19 cellular contexts compared by ENCODE assay signal in the genomic region with DNA sequence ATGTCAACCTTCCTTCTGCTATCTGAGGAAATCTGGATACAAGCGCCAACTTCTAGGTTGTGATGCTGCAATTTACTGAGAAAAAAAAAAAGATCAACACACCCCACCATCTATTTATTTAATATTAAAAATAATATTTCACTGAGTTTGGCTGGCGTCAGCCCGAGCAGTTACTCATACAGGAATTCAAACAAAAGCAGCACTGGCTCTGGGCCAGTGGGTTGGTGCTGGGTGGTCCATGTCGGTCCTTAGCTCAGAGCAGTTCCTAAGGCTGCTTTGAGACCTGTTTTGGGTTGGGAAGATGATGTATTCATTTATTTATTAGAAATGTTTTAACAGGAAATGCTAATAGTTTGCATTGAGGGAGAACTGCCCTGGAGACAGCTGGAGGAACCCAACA.
"Had no signal": no experiment of that assay in that cellular context is flagged by ENCODE, and none has a peak within 500 bp of the region (broad histone marks: within the 10 kb centered on the region; RNA-seq: fewer than 3 reads in every experiment).

No MANE protein-coding gene starts in this region.

- H3K4me3 Mint-ChIP-seq: activated CD4-positive, alpha-beta memory T cell treated with anti-CD3 and anti-CD28 coated beads, Interleukin-2, amount 10 ng/mL, durations not matched to agents 7 days and 5 days; activated naive CD8-positive, alpha-beta T cell treated with anti-CD3 and anti-CD28 coated beads for 36 hours; activated T-cell treated with anti-CD3 and anti-CD28 coated beads, Interleukin-2, amount 50 U/mL, for 72 hours; naive thymus-derived CD4-positive, alpha-beta T cell; T-helper 2 cell treated with Interferon-gamma antibody and Interleukin-4, amounts not matched to agents 5 μg/mL and 100 μg/mL, for 36 hours had no signal

- ATAC-seq: activated CD4-positive, CD25-positive, alpha-beta regulatory T cell treated with anti-CD3 and anti-CD28 coated beads, Interleukin-2, amount 50 U/mL, for 24 hours; activated T-cell treated with anti-CD3 and anti-CD28 coated beads, Interleukin-2, amount 50 U/mL, for 72 hours; left lung; naive thymus-derived CD4-positive, alpha-beta T cell; right lobe of liver; stimulated activated naive CD8-positive, alpha-beta T cell treated with anti-CD3 and anti-CD28 coated beads, Interleukin-15, Interleukin-2, amounts not matched to agents 100 U/mL and 50 U/mL, for 24 hours had no signal

- H3K27me3 ChIP-seq: brain microvascular endothelial cell, right lobe of liver, uterus had no signal

- H3K36me3 ChIP-seq: brain microvascular endothelial cell, left lung, neutrophil, right lobe of liver, uterus had no signal

- H3K4me1 Mint-ChIP-seq: activated CD4-positive, alpha-beta memory T cell treated with anti-CD3 and anti-CD28 coated beads, Interleukin-2, amount 10 ng/mL, durations not matched to agents 7 days and 5 days; activated naive CD8-positive, alpha-beta T cell treated with anti-CD3 and anti-CD28 coated beads for 36 hours had no signal

- H3K27ac ChIP-seq: brain microvascular endothelial cell, dorsolateral prefrontal cortex, neutrophil, right lobe of liver had no signal

- FAIRE-seq: endometrium, frontal cortex, keratinocyte had no signal

- H3K4me3 ChIP-seq: dorsolateral prefrontal cortex, left lung, right lobe of liver, uterus had no signal

- H3K36me3 Mint-ChIP-seq: activated naive CD8-positive, alpha-beta T cell treated with anti-CD3 and anti-CD28 coated beads for 36 hours; naive thymus-derived CD4-positive, alpha-beta T cell had no signal

- DNase-seq: activated CD4-positive, alpha-beta memory T cell treated with anti-CD3 and anti-CD28 coated beads, Interleukin-2, amount 10 ng/mL, durations not matched to agents 7 days and 5 days; activated gamma-delta T cell treated with Interleukin-2 at 50 U/mL for 16 hours; activated naive CD8-positive, alpha-beta T cell treated with anti-CD3 and anti-CD28 coated beads for 36 hours; activated T-cell treated with anti-CD3 and anti-CD28 coated beads, Interleukin-2, amount 50 U/mL, for 72 hours; brain microvascular endothelial cell; dorsolateral prefrontal cortex; left lung; naive thymus-derived CD4-positive, alpha-beta T cell; right lobe of liver; stimulated activated CD4-positive, alpha-beta T cell treated with anti-CD3 and anti-CD28 coated beads, Interleukin-12 subunit alpha, Interleukin-12 subunit beta, amount 100 ng/mL, for 4 hours; stimulated activated naive CD8-positive, alpha-beta T cell treated with anti-CD3 and anti-CD28 coated beads, Interleukin-15, Interleukin-2, amounts not matched to agents 100 U/mL and 50 U/mL, for 24 hours; uterus had no signal

- H3K4me1 ChIP-seq: left lung, right lobe of liver, uterus had no signal

- H3K9me3 ChIP-seq: left lung, neutrophil, right lobe of liver, uterus had no signal

- H3K9me3 Mint-ChIP-seq: activated CD4-positive, alpha-beta memory T cell treated with anti-CD3 and anti-CD28 coated beads, Interleukin-2, amount 10 ng/mL, durations not matched to agents 7 days and 5 days; activated naive CD8-positive, alpha-beta T cell treated with anti-CD3 and anti-CD28 coated beads for 36 hours; activated T-cell treated with anti-CD3 and anti-CD28 coated beads, Interleukin-2, amount 50 U/mL, for 72 hours; naive thymus-derived CD4-positive, alpha-beta T cell; T-helper 2 cell treated with Interferon-gamma antibody and Interleukin-4, amounts not matched to agents 5 μg/mL and 100 μg/mL, for 36 hours had no signal

- H3K27ac Mint-ChIP-seq: activated CD4-positive, alpha-beta memory T cell treated with anti-CD3 and anti-CD28 coated beads, Interleukin-2, amount 10 ng/mL, durations not matched to agents 7 days and 5 days; activated naive CD8-positive, alpha-beta T cell treated with anti-CD3 and anti-CD28 coated beads for 36 hours; activated T-cell treated with anti-CD3 and anti-CD28 coated beads, Interleukin-2, amount 50 U/mL, for 72 hours; naive thymus-derived CD4-positive, alpha-beta T cell; progenitor cell of endocrine pancreas; T-helper 2 cell treated with Interferon-gamma antibody and Interleukin-4, amounts not matched to agents 5 μg/mL and 100 μg/mL, for 36 hours had no signal
